2 cellular contexts compared by ENCODE assay signal in genomic region chr12:12819221-12819620, GRCh38.
TF ChIP-seq lines count a peak whose summit lies in the region.

No MANE protein-coding gene starts in this region.

TF ChIP-seq in A549, 52 proteins besides CTCF, POLR2A, EP300 and RAD21:
- TF ChIP-seq PBX3 (IDR thresholded peaks at IDR 0.05) (no peak), NFE2L2 (conservative IDR thresholded peaks at IDR 0.05; ENCODE audit: low read length) (no peak), CBX8 (IDR thresholded peaks at IDR 0.05) (no peak), RFX5 (IDR thresholded peaks at IDR 0.05) (no peak), JUNB (IDR thresholded peaks at IDR 0.05) (no peak), NPAS2 (CRISPR knock-in tag; IDR thresholded peaks at IDR 0.05; ENCODE audit: borderline replicate concordance) (no peak), MAFK (IDR thresholded peaks at IDR 0.05; ENCODE audit: partially characterized antibody) (no peak), CHD4 (IDR thresholded peaks at IDR 0.05; ENCODE audit: borderline replicate concordance) (no peak), FOSB (CRISPR knock-in tag; IDR thresholded peaks at IDR 0.05) (no peak)
TF ChIP-seq in A549: peak in this region for 0.

TF ChIP-seq in IMR-90, 13 proteins besides CTCF, POLR2A, EP300 and RAD21:
- TF ChIP-seq MXI1 (IDR thresholded peaks at IDR 0.05; ENCODE audit: borderline replicate concordance, low read depth, low read length) (no peak), RCOR1 (IDR thresholded peaks at IDR 0.05; ENCODE audit: insufficient replicate concordance, low read length) (no peak), RFX5 (IDR thresholded peaks at IDR 0.05; ENCODE audit: low read depth, low read length) (no peak), NFE2L2 (IDR thresholded peaks at IDR 0.05; ENCODE audit: low read depth, low read length) (no peak), BHLHE40 (IDR thresholded peaks at IDR 0.05; ENCODE audit: low read depth, low read length) (no peak), MAFK (IDR thresholded peaks at IDR 0.05; ENCODE audit: low read depth, low read length) (no peak), USF2 (IDR thresholded peaks at IDR 0.05; ENCODE audit: low read depth, low read length) (no peak), FOS (IDR thresholded peaks at IDR 0.05; ENCODE audit: low read depth, low read length) (no peak), ELK1 (IDR thresholded peaks at IDR 0.05; ENCODE audit: borderline replicate concordance, low read depth, low read length) (no peak), CHD1 (IDR thresholded peaks at IDR 0.05; ENCODE audit: low read depth, low read length) (no peak), SMC3 (IDR thresholded peaks at IDR 0.05; ENCODE audit: low read depth, low read length) (no peak), MAZ (IDR thresholded peaks at IDR 0.05; ENCODE audit: borderline replicate concordance, low read depth, low read length) (no peak), CEBPB (IDR thresholded peaks at IDR 0.05; ENCODE audit: low read depth, low read length) (no peak)
